25 cellular contexts compared by ENCODE assay signal in the genomic region with DNA sequence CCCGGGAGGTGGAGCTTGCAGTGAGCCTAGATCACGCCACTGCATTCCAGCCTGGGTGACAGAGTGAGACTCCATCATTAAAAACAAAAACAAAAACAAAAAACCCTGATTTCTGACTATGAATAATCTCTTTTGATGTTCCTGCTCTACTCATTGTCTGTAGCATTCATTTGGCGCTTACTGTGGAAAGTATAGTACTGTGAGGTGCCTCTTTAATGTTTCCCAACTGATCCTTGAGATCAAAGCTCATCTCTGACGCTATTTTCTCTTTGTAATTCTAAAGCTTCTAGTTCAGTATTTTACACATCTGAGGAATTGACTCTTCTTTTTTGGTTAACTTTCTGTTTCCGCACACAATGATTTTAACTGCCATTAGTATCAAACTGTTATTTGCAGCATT.
"Had no signal": no experiment of that assay in that cellular context is flagged by ENCODE, and none has a peak within 500 bp of the region (broad histone marks: within the 10 kb centered on the region; RNA-seq: fewer than 3 reads in every experiment).

No MANE protein-coding gene starts in this region.

- FAIRE-seq: astrocyte, colon, frontal cortex, small intestine had no signal

- H3K36me3 ChIP-seq: esophagus muscularis mucosa, left lung, stomach, suprapubic skin, tibial nerve had no signal

- H3K9me3 ChIP-seq: esophagus muscularis mucosa, left lung, stomach, suprapubic skin, tibial nerve had no signal

- H3K27ac Mint-ChIP-seq: activated naive CD8-positive, alpha-beta T cell; activated T-cell treated with anti-CD3 and anti-CD28 coated beads, Interleukin-2, amount 50 U/mL, for 24 hours; effector memory CD8-positive, alpha-beta T cell; stimulated activated effector memory CD8-positive, alpha-beta T cell treated with anti-CD3 and anti-CD28 coated beads, Interleukin-12 subunit alpha, Interleukin-12 subunit beta, amount 100 ng/mL, for 72 hours had no signal

- H3K36me3 Mint-ChIP-seq: stimulated activated effector memory CD8-positive, alpha-beta T cell treated with anti-CD3 and anti-CD28 coated beads, Interleukin-12 subunit alpha, Interleukin-12 subunit beta, amount 100 ng/mL, for 72 hours had no signal

- H3K4me3 Mint-ChIP-seq: activated naive CD8-positive, alpha-beta T cell; activated T-cell treated with anti-CD3 and anti-CD28 coated beads, Interleukin-2, amount 50 U/mL, for 24 hours; effector memory CD8-positive, alpha-beta T cell; stimulated activated effector memory CD8-positive, alpha-beta T cell treated with anti-CD3 and anti-CD28 coated beads, Interleukin-12 subunit alpha, Interleukin-12 subunit beta, amount 100 ng/mL, for 72 hours had no signal

- DNase-seq: activated effector memory CD4-positive, alpha-beta T cell treated with anti-CD3 and anti-CD28 coated beads, Interleukin-2, amount 50 U/mL, for 16 hours; activated T-cell treated with anti-CD3 and anti-CD28 coated beads, Interleukin-2, amount 50 U/mL, for 24 hours; central memory CD4-positive, alpha-beta T cell; dorsolateral prefrontal cortex; effector memory CD8-positive, alpha-beta T cell; glutamatergic neuron; kidney glomerular epithelial cell; naive B cell; nucleus accumbens; posterior cingulate gyrus; small intestine; stimulated activated CD4-positive, alpha-beta T cell treated with anti-CD3 and anti-CD28 coated beads, Interleukin-2, amount 100 ng/mL, for 24 hours; stomach had no signal

- H3K9me3 Mint-ChIP-seq: activated T-cell treated with anti-CD3 and anti-CD28 coated beads, Interleukin-2, amount 50 U/mL, for 24 hours; effector memory CD8-positive, alpha-beta T cell; naive B cell; stimulated activated effector memory CD8-positive, alpha-beta T cell treated with anti-CD3 and anti-CD28 coated beads, Interleukin-12 subunit alpha, Interleukin-12 subunit beta, amount 100 ng/mL, for 72 hours had no signal

- ATAC-seq: effector memory CD8-positive, alpha-beta T cell; left lung; sciatic nerve; stimulated activated effector memory CD8-positive, alpha-beta T cell treated with anti-CD3 and anti-CD28 coated beads, Interleukin-12 subunit alpha, Interleukin-12 subunit beta, amount 100 ng/mL, for 72 hours had no signal

- H3K27me3 ChIP-seq: dorsolateral prefrontal cortex, esophagus muscularis mucosa, hepatocyte, left lung, stomach, suprapubic skin, tibial nerve had no signal

- H3K4me2 ChIP-seq: hepatocyte had no signal

- H3K27me3 Mint-ChIP-seq: activated naive CD8-positive, alpha-beta T cell; naive B cell had no signal

- H3K4me3 ChIP-seq: dorsolateral prefrontal cortex, esophagus muscularis mucosa, hepatocyte, left lung, lung, stomach, suprapubic skin, tibial nerve had no signal

- H2AFZ ChIP-seq: hepatocyte had no signal

- H3K79me2 ChIP-seq: hepatocyte had no signal

- H3K27ac ChIP-seq: dorsolateral prefrontal cortex, esophagus muscularis mucosa, hepatocyte, left lung, stomach, suprapubic skin, tibial nerve had no signal
